1 cellular context compared by ENCODE assay signal in genomic region chr1:46599044-46599970, GRCh38.
TF ChIP-seq lines count a peak whose summit lies in the region.

No MANE protein-coding gene starts in this region.

TF ChIP-seq in IMR-90, 13 proteins besides CTCF, POLR2A, EP300 and RAD21:
- TF ChIP-seq ELK1 (IDR thresholded peaks at IDR 0.05; ENCODE audit: borderline replicate concordance, low read depth, low read length) = no peak
- no peak for TF ChIP-seq RCOR1 (IDR thresholded peaks at IDR 0.05; ENCODE audit: insufficient replicate concordance, low read length)
- TF ChIP-seq BHLHE40 (IDR thresholded peaks at IDR 0.05; ENCODE audit: low read depth, low read length) = no peak
- TF ChIP-seq RFX5 (IDR thresholded peaks at IDR 0.05; ENCODE audit: low read depth, low read length) = no peak
- TF ChIP-seq NFE2L2 (IDR thresholded peaks at IDR 0.05; ENCODE audit: low read depth, low read length) = no peak
- no peak for TF ChIP-seq CHD1 (IDR thresholded peaks at IDR 0.05; ENCODE audit: low read depth, low read length)
- TF ChIP-seq MAFK (IDR thresholded peaks at IDR 0.05; ENCODE audit: low read depth, low read length) = no peak
- no peak for TF ChIP-seq MXI1 (IDR thresholded peaks at IDR 0.05; ENCODE audit: borderline replicate concordance, low read depth, low read length)
- TF ChIP-seq, protein P1, sequence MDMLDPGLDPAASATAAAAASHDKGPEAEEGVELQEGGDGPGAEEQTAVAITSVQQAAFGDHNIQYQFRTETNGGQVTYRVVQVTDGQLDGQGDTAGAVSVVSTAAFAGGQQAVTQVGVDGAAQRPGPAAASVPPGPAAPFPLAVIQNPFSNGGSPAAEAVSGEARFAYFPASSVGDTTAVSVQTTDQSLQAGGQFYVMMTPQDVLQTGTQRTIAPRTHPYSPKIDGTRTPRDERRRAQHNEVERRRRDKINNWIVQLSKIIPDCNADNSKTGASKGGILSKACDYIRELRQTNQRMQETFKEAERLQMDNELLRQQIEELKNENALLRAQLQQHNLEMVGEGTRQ (IDR thresholded peaks at IDR 0.05; ENCODE audit: low read depth, low read length) = no peak
- no peak for TF ChIP-seq FOS (IDR thresholded peaks at IDR 0.05; ENCODE audit: low read depth, low read length)
- no peak for TF ChIP-seq CEBPB (IDR thresholded peaks at IDR 0.05; ENCODE audit: low read depth, low read length)
- no peak for TF ChIP-seq SMC3 (IDR thresholded peaks at IDR 0.05; ENCODE audit: low read depth, low read length)
TF ChIP-seq in IMR-90: peak in this region for 0.
